Comparison of ENCODE assay signal across 1 cellular context in the genomic region with DNA sequence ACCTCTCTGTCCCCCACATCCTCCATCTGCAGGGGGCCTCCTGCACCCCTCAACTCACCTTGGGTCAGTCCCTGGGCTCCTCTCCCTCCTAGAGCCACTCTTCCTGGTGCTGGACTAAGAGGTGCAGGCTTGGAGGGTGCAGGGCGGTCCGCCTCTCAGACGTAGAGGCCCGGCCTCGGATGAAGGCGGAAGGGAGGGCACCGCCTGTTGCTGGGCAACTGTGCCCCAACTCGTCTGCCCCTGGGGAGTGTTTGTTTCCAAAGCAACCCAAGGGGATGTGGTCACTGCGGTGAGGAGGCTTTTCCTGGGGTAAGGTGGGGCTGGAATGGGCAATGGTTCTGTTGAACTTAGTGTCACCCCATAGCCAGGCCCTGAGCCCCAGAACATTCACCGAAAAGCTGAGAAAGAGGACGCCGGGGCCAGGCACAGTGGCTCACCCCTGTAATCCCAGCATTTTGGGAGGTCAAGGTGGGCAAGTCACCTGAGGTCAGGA.
TF ChIP-seq lines count a peak whose summit lies in the region.

A gene with protein sequence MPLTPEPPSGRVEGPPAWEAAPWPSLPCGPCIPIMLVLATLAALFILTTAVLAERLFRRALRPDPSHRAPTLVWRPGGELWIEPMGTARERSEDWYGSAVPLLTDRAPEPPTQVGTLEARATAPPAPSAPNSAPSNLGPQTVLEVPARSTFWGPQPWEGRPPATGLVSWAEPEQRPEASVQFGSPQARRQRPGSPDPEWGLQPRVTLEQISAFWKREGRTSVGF (minus strand): TSS at position 138 of the 493 bp plus-strand sequence. CDS start 1,039 bp downstream, outside the sequence.

TF ChIP-seq in GM12878, 131 proteins besides CTCF, POLR2A, EP300 and RAD21 (continued from another document and continues in another):
- TF ChIP-seq, protein P1, sequence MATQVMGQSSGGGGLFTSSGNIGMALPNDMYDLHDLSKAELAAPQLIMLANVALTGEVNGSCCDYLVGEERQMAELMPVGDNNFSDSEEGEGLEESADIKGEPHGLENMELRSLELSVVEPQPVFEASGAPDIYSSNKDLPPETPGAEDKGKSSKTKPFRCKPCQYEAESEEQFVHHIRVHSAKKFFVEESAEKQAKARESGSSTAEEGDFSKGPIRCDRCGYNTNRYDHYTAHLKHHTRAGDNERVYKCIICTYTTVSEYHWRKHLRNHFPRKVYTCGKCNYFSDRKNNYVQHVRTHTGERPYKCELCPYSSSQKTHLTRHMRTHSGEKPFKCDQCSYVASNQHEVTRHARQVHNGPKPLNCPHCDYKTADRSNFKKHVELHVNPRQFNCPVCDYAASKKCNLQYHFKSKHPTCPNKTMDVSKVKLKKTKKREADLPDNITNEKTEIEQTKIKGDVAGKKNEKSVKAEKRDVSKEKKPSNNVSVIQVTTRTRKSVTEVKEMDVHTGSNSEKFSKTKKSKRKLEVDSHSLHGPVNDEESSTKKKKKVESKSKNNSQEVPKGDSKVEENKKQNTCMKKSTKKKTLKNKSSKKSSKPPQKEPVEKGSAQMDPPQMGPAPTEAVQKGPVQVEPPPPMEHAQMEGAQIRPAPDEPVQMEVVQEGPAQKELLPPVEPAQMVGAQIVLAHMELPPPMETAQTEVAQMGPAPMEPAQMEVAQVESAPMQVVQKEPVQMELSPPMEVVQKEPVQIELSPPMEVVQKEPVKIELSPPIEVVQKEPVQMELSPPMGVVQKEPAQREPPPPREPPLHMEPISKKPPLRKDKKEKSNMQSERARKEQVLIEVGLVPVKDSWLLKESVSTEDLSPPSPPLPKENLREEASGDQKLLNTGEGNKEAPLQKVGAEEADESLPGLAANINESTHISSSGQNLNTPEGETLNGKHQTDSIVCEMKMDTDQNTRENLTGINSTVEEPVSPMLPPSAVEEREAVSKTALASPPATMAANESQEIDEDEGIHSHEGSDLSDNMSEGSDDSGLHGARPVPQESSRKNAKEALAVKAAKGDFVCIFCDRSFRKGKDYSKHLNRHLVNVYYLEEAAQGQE (IDR thresholded peaks at IDR 0.05; ENCODE audit: low read depth, low read length): no peak
- TF ChIP-seq, protein P2, sequence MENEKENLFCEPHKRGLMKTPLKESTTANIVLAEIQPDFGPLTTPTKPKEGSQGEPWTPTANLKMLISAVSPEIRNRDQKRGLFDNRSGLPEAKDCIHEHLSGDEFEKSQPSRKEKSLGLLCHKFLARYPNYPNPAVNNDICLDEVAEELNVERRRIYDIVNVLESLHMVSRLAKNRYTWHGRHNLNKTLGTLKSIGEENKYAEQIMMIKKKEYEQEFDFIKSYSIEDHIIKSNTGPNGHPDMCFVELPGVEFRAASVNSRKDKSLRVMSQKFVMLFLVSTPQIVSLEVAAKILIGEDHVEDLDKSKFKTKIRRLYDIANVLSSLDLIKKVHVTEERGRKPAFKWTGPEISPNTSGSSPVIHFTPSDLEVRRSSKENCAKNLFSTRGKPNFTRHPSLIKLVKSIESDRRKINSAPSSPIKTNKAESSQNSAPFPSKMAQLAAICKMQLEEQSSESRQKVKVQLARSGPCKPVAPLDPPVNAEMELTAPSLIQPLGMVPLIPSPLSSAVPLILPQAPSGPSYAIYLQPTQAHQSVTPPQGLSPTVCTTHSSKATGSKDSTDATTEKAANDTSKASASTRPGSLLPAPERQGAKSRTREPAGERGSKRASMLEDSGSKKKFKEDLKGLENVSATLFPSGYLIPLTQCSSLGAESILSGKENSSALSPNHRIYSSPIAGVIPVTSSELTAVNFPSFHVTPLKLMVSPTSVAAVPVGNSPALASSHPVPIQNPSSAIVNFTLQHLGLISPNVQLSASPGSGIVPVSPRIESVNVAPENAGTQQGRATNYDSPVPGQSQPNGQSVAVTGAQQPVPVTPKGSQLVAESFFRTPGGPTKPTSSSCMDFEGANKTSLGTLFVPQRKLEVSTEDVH (IDR thresholded peaks at IDR 0.05; ENCODE audit: low read depth, partially characterized antibody): no peak
- no peak for TF ChIP-seq CREB1 (IDR thresholded peaks at IDR 0.05; ENCODE audit: low read depth)
- TF ChIP-seq, protein P3, sequence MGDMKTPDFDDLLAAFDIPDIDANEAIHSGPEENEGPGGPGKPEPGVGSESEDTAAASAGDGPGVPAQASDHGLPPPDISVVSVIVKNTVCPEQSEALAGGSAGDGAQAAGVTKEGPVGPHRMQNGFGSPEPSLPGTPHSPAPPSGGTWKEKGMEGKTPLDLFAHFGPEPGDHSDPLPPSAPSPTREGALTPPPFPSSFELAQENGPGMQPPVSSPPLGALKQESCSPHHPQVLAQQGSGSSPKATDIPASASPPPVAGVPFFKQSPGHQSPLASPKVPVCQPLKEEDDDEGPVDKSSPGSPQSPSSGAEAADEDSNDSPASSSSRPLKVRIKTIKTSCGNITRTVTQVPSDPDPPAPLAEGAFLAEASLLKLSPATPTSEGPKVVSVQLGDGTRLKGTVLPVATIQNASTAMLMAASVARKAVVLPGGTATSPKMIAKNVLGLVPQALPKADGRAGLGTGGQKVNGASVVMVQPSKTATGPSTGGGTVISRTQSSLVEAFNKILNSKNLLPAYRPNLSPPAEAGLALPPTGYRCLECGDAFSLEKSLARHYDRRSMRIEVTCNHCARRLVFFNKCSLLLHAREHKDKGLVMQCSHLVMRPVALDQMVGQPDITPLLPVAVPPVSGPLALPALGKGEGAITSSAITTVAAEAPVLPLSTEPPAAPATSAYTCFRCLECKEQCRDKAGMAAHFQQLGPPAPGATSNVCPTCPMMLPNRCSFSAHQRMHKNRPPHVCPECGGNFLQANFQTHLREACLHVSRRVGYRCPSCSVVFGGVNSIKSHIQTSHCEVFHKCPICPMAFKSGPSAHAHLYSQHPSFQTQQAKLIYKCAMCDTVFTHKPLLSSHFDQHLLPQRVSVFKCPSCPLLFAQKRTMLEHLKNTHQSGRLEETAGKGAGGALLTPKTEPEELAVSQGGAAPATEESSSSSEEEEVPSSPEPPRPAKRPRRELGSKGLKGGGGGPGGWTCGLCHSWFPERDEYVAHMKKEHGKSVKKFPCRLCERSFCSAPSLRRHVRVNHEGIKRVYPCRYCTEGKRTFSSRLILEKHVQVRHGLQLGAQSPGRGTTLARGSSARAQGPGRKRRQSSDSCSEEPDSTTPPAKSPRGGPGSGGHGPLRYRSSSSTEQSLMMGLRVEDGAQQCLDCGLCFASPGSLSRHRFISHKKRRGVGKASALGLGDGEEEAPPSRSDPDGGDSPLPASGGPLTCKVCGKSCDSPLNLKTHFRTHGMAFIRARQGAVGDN (IDR thresholded peaks at IDR 0.05): no peak; the same call in 1 of the 2 replicates
- TF ChIP-seq, protein P4, sequence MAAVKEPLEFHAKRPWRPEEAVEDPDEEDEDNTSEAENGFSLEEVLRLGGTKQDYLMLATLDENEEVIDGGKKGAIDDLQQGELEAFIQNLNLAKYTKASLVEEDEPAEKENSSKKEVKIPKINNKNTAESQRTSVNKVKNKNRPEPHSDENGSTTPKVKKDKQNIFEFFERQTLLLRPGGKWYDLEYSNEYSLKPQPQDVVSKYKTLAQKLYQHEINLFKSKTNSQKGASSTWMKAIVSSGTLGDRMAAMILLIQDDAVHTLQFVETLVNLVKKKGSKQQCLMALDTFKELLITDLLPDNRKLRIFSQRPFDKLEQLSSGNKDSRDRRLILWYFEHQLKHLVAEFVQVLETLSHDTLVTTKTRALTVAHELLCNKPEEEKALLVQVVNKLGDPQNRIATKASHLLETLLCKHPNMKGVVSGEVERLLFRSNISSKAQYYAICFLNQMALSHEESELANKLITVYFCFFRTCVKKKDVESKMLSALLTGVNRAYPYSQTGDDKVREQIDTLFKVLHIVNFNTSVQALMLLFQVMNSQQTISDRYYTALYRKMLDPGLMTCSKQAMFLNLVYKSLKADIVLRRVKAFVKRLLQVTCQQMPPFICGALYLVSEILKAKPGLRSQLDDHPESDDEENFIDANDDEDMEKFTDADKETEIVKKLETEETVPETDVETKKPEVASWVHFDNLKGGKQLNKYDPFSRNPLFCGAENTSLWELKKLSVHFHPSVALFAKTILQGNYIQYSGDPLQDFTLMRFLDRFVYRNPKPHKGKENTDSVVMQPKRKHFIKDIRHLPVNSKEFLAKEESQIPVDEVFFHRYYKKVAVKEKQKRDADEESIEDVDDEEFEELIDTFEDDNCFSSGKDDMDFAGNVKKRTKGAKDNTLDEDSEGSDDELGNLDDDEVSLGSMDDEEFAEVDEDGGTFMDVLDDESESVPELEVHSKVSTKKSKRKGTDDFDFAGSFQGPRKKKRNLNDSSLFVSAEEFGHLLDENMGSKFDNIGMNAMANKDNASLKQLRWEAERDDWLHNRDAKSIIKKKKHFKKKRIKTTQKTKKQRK (IDR thresholded peaks at IDR 0.05; ENCODE audit: low read depth, low read length): no peak
- 0 out of 2 replicates have a peak, but pooled peaks have one; percentile 26 for TF ChIP-seq RCOR1 (conservative IDR thresholded peaks at IDR 0.05; ENCODE audit: low read depth, low read length)
- TF ChIP-seq, protein P5, sequence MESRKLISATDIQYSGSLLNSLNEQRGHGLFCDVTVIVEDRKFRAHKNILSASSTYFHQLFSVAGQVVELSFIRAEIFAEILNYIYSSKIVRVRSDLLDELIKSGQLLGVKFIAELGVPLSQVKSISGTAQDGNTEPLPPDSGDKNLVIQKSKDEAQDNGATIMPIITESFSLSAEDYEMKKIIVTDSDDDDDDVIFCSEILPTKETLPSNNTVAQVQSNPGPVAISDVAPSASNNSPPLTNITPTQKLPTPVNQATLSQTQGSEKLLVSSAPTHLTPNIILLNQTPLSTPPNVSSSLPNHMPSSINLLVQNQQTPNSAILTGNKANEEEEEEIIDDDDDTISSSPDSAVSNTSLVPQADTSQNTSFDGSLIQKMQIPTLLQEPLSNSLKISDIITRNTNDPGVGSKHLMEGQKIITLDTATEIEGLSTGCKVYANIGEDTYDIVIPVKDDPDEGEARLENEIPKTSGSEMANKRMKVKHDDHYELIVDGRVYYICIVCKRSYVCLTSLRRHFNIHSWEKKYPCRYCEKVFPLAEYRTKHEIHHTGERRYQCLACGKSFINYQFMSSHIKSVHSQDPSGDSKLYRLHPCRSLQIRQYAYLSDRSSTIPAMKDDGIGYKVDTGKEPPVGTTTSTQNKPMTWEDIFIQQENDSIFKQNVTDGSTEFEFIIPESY (IDR thresholded peaks at IDR 0.05): no peak
- no peak for TF ChIP-seq ZBED1 (IDR thresholded peaks at IDR 0.05; ENCODE audit: borderline replicate concordance)
- TF ChIP-seq, protein P6, sequence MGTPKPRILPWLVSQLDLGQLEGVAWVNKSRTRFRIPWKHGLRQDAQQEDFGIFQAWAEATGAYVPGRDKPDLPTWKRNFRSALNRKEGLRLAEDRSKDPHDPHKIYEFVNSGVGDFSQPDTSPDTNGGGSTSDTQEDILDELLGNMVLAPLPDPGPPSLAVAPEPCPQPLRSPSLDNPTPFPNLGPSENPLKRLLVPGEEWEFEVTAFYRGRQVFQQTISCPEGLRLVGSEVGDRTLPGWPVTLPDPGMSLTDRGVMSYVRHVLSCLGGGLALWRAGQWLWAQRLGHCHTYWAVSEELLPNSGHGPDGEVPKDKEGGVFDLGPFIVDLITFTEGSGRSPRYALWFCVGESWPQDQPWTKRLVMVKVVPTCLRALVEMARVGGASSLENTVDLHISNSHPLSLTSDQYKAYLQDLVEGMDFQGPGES (IDR thresholded peaks at IDR 0.05): no peak
- no peak for TF ChIP-seq ETV6 (conservative IDR thresholded peaks at IDR 0.05 in 1 of 2, IDR thresholded peaks at IDR 0.05 in 1 of 2; ENCODE audit: borderline replicate concordance in 1 of 2, low read depth in 1 of 2)
- TF ChIP-seq LARP7 (IDR thresholded peaks at IDR 0.05): 0 out of 2 replicates have a peak, but pooled peaks have one; percentile 41
- TF ChIP-seq TCF3 (IDR thresholded peaks at IDR 0.05; ENCODE audit: borderline replicate concordance, insufficient read depth, low read depth, low read length): no peak
- no peak for TF ChIP-seq SIX5 (IDR thresholded peaks at IDR 0.05; ENCODE audit: low read depth, low read length, severe bottlenecking)
- no peak for TF ChIP-seq ZNF274 (IDR thresholded peaks at IDR 0.05; ENCODE audit: insufficient read depth, insufficient read length)
- TF ChIP-seq IKZF1 (conservative IDR thresholded peaks at IDR 0.05): peak; percentile 91
- no peak for TF ChIP-seq MYB (IDR thresholded peaks at IDR 0.05; ENCODE audit: borderline replicate concordance, low read depth, low read length)
- TF ChIP-seq SUZ12 (IDR thresholded peaks at IDR 0.05; ENCODE audit: unreplicated experiment): no peak
- peak; percentile 84 for TF ChIP-seq EED (IDR thresholded peaks at IDR 0.05; ENCODE audit: low read depth)
- no peak for TF ChIP-seq NFYA (IDR thresholded peaks at IDR 0.05; ENCODE audit: borderline replicate concordance, low read depth, low read length)
- TF ChIP-seq, protein P7, sequence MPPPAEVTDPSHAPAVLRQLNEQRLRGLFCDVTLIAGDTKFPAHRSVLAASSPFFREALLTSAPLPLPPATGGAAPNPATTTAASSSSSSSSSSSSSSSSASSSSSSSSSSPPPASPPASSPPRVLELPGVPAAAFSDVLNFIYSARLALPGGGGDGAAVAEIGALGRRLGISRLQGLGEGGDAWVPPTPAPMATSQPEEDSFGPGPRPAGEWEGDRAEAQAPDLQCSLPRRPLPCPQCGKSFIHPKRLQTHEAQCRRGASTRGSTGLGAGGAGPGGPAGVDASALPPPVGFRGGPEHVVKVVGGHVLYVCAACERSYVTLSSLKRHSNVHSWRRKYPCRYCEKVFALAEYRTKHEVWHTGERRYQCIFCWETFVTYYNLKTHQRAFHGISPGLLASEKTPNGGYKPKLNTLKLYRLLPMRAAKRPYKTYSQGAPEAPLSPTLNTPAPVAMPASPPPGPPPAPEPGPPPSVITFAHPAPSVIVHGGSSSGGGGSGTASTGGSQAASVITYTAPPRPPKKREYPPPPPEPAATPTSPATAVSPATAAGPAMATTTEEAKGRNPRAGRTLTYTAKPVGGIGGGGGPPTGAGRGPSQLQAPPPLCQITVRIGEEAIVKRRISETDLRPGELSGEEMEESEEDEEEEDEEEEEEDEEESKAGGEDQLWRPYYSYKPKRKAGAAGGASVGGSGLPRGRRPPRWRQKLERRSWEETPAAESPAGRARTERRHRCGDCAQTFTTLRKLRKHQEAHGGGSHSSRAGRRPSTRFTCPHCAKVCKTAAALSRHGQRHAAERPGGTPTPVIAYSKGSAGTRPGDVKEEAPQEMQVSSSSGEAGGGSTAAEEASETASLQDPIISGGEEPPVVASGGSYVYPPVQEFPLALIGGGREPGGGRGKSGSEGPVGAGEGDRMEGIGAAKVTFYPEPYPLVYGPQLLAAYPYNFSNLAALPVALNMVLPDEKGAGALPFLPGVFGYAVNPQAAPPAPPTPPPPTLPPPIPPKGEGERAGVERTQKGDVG (CRISPR knock-in tag; IDR thresholded peaks at IDR 0.05): no peak
- TF ChIP-seq, protein P8, sequence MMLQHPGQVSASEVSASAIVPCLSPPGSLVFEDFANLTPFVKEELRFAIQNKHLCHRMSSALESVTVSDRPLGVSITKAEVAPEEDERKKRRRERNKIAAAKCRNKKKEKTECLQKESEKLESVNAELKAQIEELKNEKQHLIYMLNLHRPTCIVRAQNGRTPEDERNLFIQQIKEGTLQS (IDR thresholded peaks at IDR 0.05; ENCODE audit: borderline replicate concordance, extremely low read depth, low read depth, low read length): no peak
- TF ChIP-seq ATF7 (IDR thresholded peaks at IDR 0.05; ENCODE audit: low read depth): no peak
